9 cellular contexts compared by ENCODE assay signal in the genomic region with DNA sequence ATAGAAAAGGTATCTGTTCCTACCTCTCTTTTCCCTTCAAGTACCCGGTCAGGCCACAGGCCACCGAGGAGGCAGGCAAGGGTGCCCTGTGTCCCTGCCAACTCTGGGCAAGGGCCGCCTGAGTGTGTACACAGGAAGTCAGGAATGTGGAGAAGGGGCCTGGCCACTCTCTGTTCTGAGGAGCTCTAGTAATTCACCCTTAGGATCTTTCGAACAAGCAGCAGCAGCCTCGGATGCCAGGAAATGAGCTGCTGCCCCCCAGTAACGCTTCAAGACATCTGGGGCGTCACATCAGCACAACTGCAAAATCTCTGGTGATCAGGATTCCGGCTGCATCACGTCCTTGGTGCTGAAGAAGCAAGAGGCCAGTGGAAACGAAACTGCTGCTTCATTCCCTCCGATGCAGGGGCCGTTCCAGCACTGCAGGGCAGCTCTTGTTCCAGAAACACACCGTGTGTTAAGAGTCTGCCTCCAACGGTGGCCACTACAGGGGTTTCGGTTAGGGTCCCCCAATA. TPM values are rescaled to one million over a fixed set of nuclear protein-coding genes. Genes with fewer than 3 reads are reported as not detected.
DNase-seq lines count a peak whose midpoint lies in the region; ATAC-seq and TF ChIP-seq lines count a peak whose summit lies in the region.
"Had no signal": no experiment of that assay in that cellular context is flagged by ENCODE, and none has a peak within 500 bp of the region (broad histone marks: within the 10 kb centered on the region; RNA-seq: fewer than 3 reads in every experiment).

No MANE protein-coding gene starts in this region.

- no peak for TF ChIP-seq POLR2A in breast epithelium (IDR thresholded peaks at IDR 0.05)
- TF ChIP-seq POLR2A in stomach (IDR thresholded peaks at IDR 0.05): no peak

- DNase-seq in H4 (ENCODE audit: low spot score) (peak; percentile 25), breast epithelium (ENCODE audit: low spot score in 2 of 2) (peak; percentile 57 to 79), left kidney (ENCODE audit: low read depth, low spot score) (peak; percentile 64), stomach (peak; percentile 91), NCI-H774 (lab: John Stamatoyannopoulos, UW) (no peak), NCI-H2171 (lab: John Stamatoyannopoulos, UW) (no peak)
- DNase-seq: activated CD4-positive, alpha-beta T cell treated with anti-CD3 and anti-CD28 coated beads, Interleukin-2, amount 50 U/mL, for 48 hours had no signal

- intact Hi-C loops in breast epithelium (cut with DNase I; ENCODE audit: low total_unique reads): no loop called here
- intact Hi-C loops in stomach (cut with DNase I; ENCODE audit: low total_unique reads): no loop called here

- ATAC-seq in HG02970 (IDR thresholded peaks at IDR 0.05; ENCODE audit: low FRiP score, unreplicated experiment) (no peak), GM18873 (IDR thresholded peaks at IDR 0.05; ENCODE audit: low FRiP score, unreplicated experiment) (no peak)

- no peaks in the 10 kb centered on the region for H3K4me1 ChIP-seq in breast epithelium
- H3K4me1 ChIP-seq in stomach: peaks cover 25 to 82% (median 77%) of the 10 kb centered on the region in 4 donors

- peak overlapping the region; percentile 77 to 90 (median 81) for H3K4me3 ChIP-seq in breast epithelium
- peak overlapping the region; percentile 65 to 89 (median 74) for H3K4me3 ChIP-seq in stomach

- no peaks in the 10 kb centered on the region for H3K36me3 ChIP-seq in breast epithelium
- peaks cover 0 to 17% (median 5%) of the 10 kb centered on the region in 4 donors for H3K36me3 ChIP-seq in stomach

- TF ChIP-seq CTCF in breast epithelium (IDR thresholded peaks at IDR 0.05) (no peak), stomach (IDR thresholded peaks at IDR 0.05) (no peak)

- H3K9me3 ChIP-seq in breast epithelium: no peaks in the 10 kb centered on the region
- H3K9me3 ChIP-seq in stomach: no peaks in the 10 kb centered on the region

- H3K27ac ChIP-seq in breast epithelium (peak overlapping the region; percentile 91 to 96), stomach (peak overlapping the region; percentile 81 to 98 (median 95))

- WGBS in stomach, 5 donors: 9 to 37% (median 18%) methylated on average over 14 to 15 of the region's 15 CpGs

- TF ChIP-seq EP300 in stomach (IDR thresholded peaks at IDR 0.05): no peak

- H3K27me3 ChIP-seq in breast epithelium (no peaks in the 10 kb centered on the region), stomach (no peaks in the 10 kb centered on the region)

RNA-seq across cellular contexts. Expression of a gene that starts 2.0 kb away (rescaled TPM):
- total RNA-seq in H4 (2014; rRNA removed; shearing (Covaris generic)): 12.3 and 14.6 TPM in 2 replicates
- 10 to 100 TPM; 25.8 to 33.4 (median 30.0) TPM for total RNA-seq in breast epithelium
- total RNA-seq in stomach: 10 to 100 TPM; 11.7 to 44.6 (median 20.0) TPM
- polyA plus RNA-seq in stomach: 10 to 100 TPM; 25.5 to 41.8 (median 36.0) TPM

RNA-seq across cellular contexts. Expression of a gene that starts 55.9 kb away (rescaled TPM):
- total RNA-seq in H4 (2014; rRNA removed; shearing (Covaris generic)): 10.0 and 10.1 TPM in 2 replicates
- total RNA-seq in breast epithelium (10 to 100 TPM; 23.4 to 34.8 (median 32.1) TPM), stomach (10 to 100 TPM; 25.7 to 50.7 (median 34.4) TPM)
- polyA plus RNA-seq in stomach: 10 to 100 TPM; 38.4 to 44.7 (median 41.4) TPM

Comparison
In these comparisons a context has a peak if more than half of its experiments do, and no peak if none do; other contexts are left out.
1. DNase-seq: peak in H4 (single experiment), breast epithelium (2 of 2), left kidney (single experiment) and stomach (single experiment); none in NCI-H774 (single experiment) and NCI-H2171 (single experiment).